ENCODE assay signal across 24 cellular contexts in genomic region chr11:28448186-28448585, GRCh38.
"Had no signal": no experiment of that assay in that cellular context is flagged by ENCODE, and none has a peak within 500 bp of the region (broad histone marks: within the 10 kb centered on the region; RNA-seq: fewer than 3 reads in every experiment).

No MANE protein-coding gene starts in this region.

- DNase-seq: activated CD4-positive, alpha-beta T cell treated with anti-CD3 and anti-CD28 coated beads for 1 hour; activated CD8-positive, alpha-beta memory T cell treated with anti-CD3 and anti-CD28 coated beads for 24 hours; activated CD8-positive, alpha-beta memory T cell treated with anti-CD3 and anti-CD28 coated beads, Interleukin-2, amount 50 U/mL, for 48 hours; activated effector memory CD4-positive, alpha-beta T cell treated with Interleukin-2 at 50 U/mL for 16 hours; activated naive CD4-positive, alpha-beta T cell treated with anti-CD3 and anti-CD28 coated beads, Interleukin-2, amount 10 ng/mL, durations not matched to agents 7 days and 5 days; activated naive CD8-positive, alpha-beta T cell treated with anti-CD3 and anti-CD28 coated beads, Interleukin-2, amount 50 U/mL, for 24 hours; activated T-cell treated with anti-CD3 and anti-CD28 coated beads, Interleukin-2, amount 50 U/mL, for 48 hours; anterior cingulate cortex; erythroblast; foreskin melanocyte; glutamatergic neuron; hippocampal formation; left lung; naive thymus-derived CD4-positive, alpha-beta T cell; ovary; sigmoid colon; spleen; stimulated activated CD4-positive, alpha-beta T cell treated with anti-CD3 and anti-CD28 coated beads, Interleukin-4, amount 100 ng/mL, for 4 hours; SW 1271; T-helper 2 cell; WERI-Rb-1 had no signal

- ATAC-seq: activated naive CD8-positive, alpha-beta T cell treated with anti-CD3 and anti-CD28 coated beads, Interleukin-2, amount 50 U/mL, for 24 hours; left lung; naive thymus-derived CD4-positive, alpha-beta T cell; stimulated activated memory B cell treated with anti-CD40 and anti-IgM and Interleukin-4, amounts not matched to agents 10 μg/mL and 1 μg/mL and 100 μg/mL, for 72 hours had no signal

- H3K4me3 ChIP-seq: left lung, neural progenitor cell, ovary, sigmoid colon, spleen, thoracic aorta had no signal
